Comparison of ENCODE assay signal across 11 cellular contexts in the genomic region with DNA sequence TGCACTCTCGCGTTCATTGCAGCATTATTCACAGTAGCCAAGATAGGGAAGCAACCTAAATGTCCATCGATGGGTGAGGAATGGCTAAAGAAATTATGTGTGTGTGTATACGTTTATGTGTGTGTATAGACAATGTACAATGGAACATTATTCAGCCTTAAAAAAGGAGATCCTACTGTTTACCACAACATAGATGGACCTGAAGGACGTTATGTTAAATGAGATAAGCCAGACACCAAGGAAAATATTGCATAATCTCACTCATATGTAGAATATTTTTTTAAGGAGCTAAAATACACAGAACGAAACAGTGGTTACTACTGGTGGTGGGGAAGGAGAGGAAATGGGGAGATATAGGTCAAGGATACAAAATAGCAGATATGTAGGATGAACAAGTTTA. TPM values are rescaled to one million over a fixed set of nuclear protein-coding genes. Genes with fewer than 3 reads are reported as not detected.
DNase-seq lines count a peak whose midpoint lies in the region; ATAC-seq and TF ChIP-seq lines count a peak whose summit lies in the region.
"Had no signal": no experiment of that assay in that cellular context is flagged by ENCODE, and none has a peak within 500 bp of the region (broad histone marks: within the 10 kb centered on the region; RNA-seq: fewer than 3 reads in every experiment).

No MANE protein-coding gene starts in this region.

- peak overlapping the region; percentile 97 for H3K27ac Mint-ChIP-seq in activated naive CD4-positive, alpha-beta T cell treated with anti-CD3 and anti-CD28 coated beads, Interleukin-2, amount 10 ng/mL, durations not matched to agents 7 days and 5 days
- H3K27ac Mint-ChIP-seq in T-cell (peak overlapping the region; percentile 91 to 98), endothelial cell (ENCODE audit: unreplicated experiment) (no peak overlapping the region)
- H3K27ac Mint-ChIP-seq in stimulated activated effector memory CD8-positive, alpha-beta T cell treated with anti-CD3 and anti-CD28 coated beads, Interleukin-12 subunit alpha, Interleukin-12 subunit beta, amount 100 ng/mL, for 72 hours = peak overlapping the region; percentile 98

- no peak for TF ChIP-seq CTCF in endothelial cell (IDR thresholded peaks at IDR 0.05; ENCODE audit: unreplicated experiment)

- no peak for DNase-seq in activated naive CD4-positive, alpha-beta T cell treated with anti-CD3 and anti-CD28 coated beads, Interleukin-2, amount 10 ng/mL, durations not matched to agents 7 days and 5 days
- no peak for DNase-seq in activated naive CD4-positive, alpha-beta T cell treated with anti-CD3 and anti-CD28 coated beads, Interleukin-2, amount 50 U/mL, for 16 hours
- no peak for DNase-seq in T-cell
- no peak for DNase-seq in endothelial cell (ENCODE audit: low spot score)
- no peak for DNase-seq in stimulated activated effector memory CD8-positive, alpha-beta T cell treated with anti-CD3 and anti-CD28 coated beads, Interleukin-12 subunit alpha, Interleukin-12 subunit beta, amount 100 ng/mL, for 72 hours (ENCODE audit: low spot score in 2 of 2)
- DNase-seq in RPMI8226 = no peak
- no peak for DNase-seq in cerebellar nuclear complex (lab: John Stamatoyannopoulos, UW)
- DNase-seq: heart right ventricle, NCI-H2081, sigmoid colon had no signal

- H3K27me3 Mint-ChIP-seq in activated naive CD4-positive, alpha-beta T cell treated with anti-CD3 and anti-CD28 coated beads, Interleukin-2, amount 10 ng/mL, durations not matched to agents 7 days and 5 days = no peaks in the 10 kb centered on the region
- H3K27me3 Mint-ChIP-seq in T-cell = no peaks in the 10 kb centered on the region
- H3K27me3 Mint-ChIP-seq in endothelial cell (ENCODE audit: unreplicated experiment) = peaks cover 9% of the 10 kb centered on the region

- POLR2A ChIA-PET in T-cell (lab: Charles Lee) = interaction anchor here (0.6 kb wide), 4 partner anchors 11 to 47 kb away, joined by 3 read pairs; no protein-coding TSS in a partner anchor

- peak overlapping the region; percentile 95 for H3K4me3 Mint-ChIP-seq in activated naive CD4-positive, alpha-beta T cell treated with anti-CD3 and anti-CD28 coated beads, Interleukin-2, amount 10 ng/mL, durations not matched to agents 7 days and 5 days
- peak overlapping the region; percentile 95 to 99 (median 97) for H3K4me3 Mint-ChIP-seq in T-cell
- peak overlapping the region; percentile 96 for H3K4me3 Mint-ChIP-seq in endothelial cell (ENCODE audit: unreplicated experiment)
- H3K4me3 Mint-ChIP-seq in stimulated activated effector memory CD8-positive, alpha-beta T cell treated with anti-CD3 and anti-CD28 coated beads, Interleukin-12 subunit alpha, Interleukin-12 subunit beta, amount 100 ng/mL, for 72 hours = peak overlapping the region; percentile 98

- H3K4me1 Mint-ChIP-seq in activated naive CD4-positive, alpha-beta T cell treated with anti-CD3 and anti-CD28 coated beads, Interleukin-2, amount 10 ng/mL, durations not matched to agents 7 days and 5 days = peaks cover 71% of the 10 kb centered on the region
- H3K4me1 Mint-ChIP-seq in T-cell (peaks cover 72 to 74% (median 73%) of the 10 kb centered on the region in 3 donors), endothelial cell (ENCODE audit: unreplicated experiment) (peaks cover 21% of the 10 kb centered on the region)
- H3K4me1 Mint-ChIP-seq in stimulated activated effector memory CD8-positive, alpha-beta T cell treated with anti-CD3 and anti-CD28 coated beads, Interleukin-12 subunit alpha, Interleukin-12 subunit beta, amount 100 ng/mL, for 72 hours = peaks cover 64% of the 10 kb centered on the region

- H3K9me3 Mint-ChIP-seq in activated naive CD4-positive, alpha-beta T cell treated with anti-CD3 and anti-CD28 coated beads, Interleukin-2, amount 10 ng/mL, durations not matched to agents 7 days and 5 days = no peaks in the 10 kb centered on the region
- H3K9me3 Mint-ChIP-seq in T-cell = no peaks in the 10 kb centered on the region
- H3K9me3 Mint-ChIP-seq in endothelial cell (ENCODE audit: unreplicated experiment) = no peaks in the 10 kb centered on the region
- H3K9me3 Mint-ChIP-seq in stimulated activated effector memory CD8-positive, alpha-beta T cell treated with anti-CD3 and anti-CD28 coated beads, Interleukin-12 subunit alpha, Interleukin-12 subunit beta, amount 100 ng/mL, for 72 hours = no peaks in the 10 kb centered on the region

- no peak for ATAC-seq in T-cell (replicated peaks in 1 of 4)
- no peak for ATAC-seq in stimulated activated effector memory CD8-positive, alpha-beta T cell treated with anti-CD3 and anti-CD28 coated beads, Interleukin-12 subunit alpha, Interleukin-12 subunit beta, amount 100 ng/mL, for 72 hours
- no peak for ATAC-seq in GM19324 (IDR thresholded peaks at IDR 0.05; ENCODE audit: low FRiP score, unreplicated experiment)
- ATAC-seq: heart right ventricle had no signal

- CTCF ChIA-PET in activated naive CD4-positive, alpha-beta T cell treated with anti-CD3 and anti-CD28 coated beads, Interleukin-2, amount 10 ng/mL, durations not matched to agents 7 days and 5 days (lab: Charles Lee) = interaction anchor here (0.9 to 2.3 kb wide), 6 partner anchors 10 to 84 kb away, joined by 3 to 8 read pairs (median 6); no protein-coding TSS in a partner anchor
- CTCF ChIA-PET in T-cell (lab: Charles Lee) = interaction anchor here (0.8 to 2.8 kb wide), 11 partner anchors 16 to 104 kb away, joined by 3 to 11 read pairs (median 6); a partner anchor contains a TSS

- H3K36me3 Mint-ChIP-seq in activated naive CD4-positive, alpha-beta T cell treated with anti-CD3 and anti-CD28 coated beads, Interleukin-2, amount 10 ng/mL, durations not matched to agents 7 days and 5 days = peaks cover 50% of the 10 kb centered on the region
- H3K36me3 Mint-ChIP-seq in T-cell (peaks cover 24% of the 10 kb centered on the region), endothelial cell (ENCODE audit: low read depth, unreplicated experiment) (peaks cover 4% of the 10 kb centered on the region)
- peaks cover 86% of the 10 kb centered on the region for H3K36me3 Mint-ChIP-seq in stimulated activated effector memory CD8-positive, alpha-beta T cell treated with anti-CD3 and anti-CD28 coated beads, Interleukin-12 subunit alpha, Interleukin-12 subunit beta, amount 100 ng/mL, for 72 hours

RNA-seq across cellular contexts. Expression of a gene that starts 2.4 kb away (rescaled TPM):
- total RNA-seq in T-cell = 100 to 1,000 TPM in 4 of 5 donors, 10 to 100 TPM in 1; 99.8 to 122 (median 107) TPM
- 56.8 TPM for total RNA-seq in endothelial cell (ENCODE audit: unreplicated experiment)
